Comparison of ENCODE assay signal across 8 cellular contexts in genomic region chr5:57176350-57176857, GRCh38. TPM values are rescaled to one million over a fixed set of nuclear protein-coding genes. Genes with fewer than 3 reads are reported as not detected.
DNase-seq lines count a peak whose midpoint lies in the region; ATAC-seq and TF ChIP-seq lines count a peak whose summit lies in the region.

No MANE protein-coding gene starts in this region.

- H3K27me3 Mint-ChIP-seq in activated T-cell treated with anti-CD3 and anti-CD28 coated beads, Interleukin-2, amount 50 U/mL, for 72 hours (ENCODE audit: low read depth): no peaks in the 10 kb centered on the region
- no peaks in the 10 kb centered on the region for H3K27me3 Mint-ChIP-seq in T-helper 2 cell treated with Interferon-gamma antibody and Interleukin-4, amounts not matched to agents 5 μg/mL and 100 μg/mL, for 36 hours (ENCODE audit: low read depth)

- no peak for TF ChIP-seq CTCF in fibroblast of the aortic adventitia (IDR thresholded peaks at IDR 0.05; ENCODE audit: insufficient read depth, low read length)
- no peak for TF ChIP-seq CTCF in GM13976 (IDR thresholded peaks at IDR 0.05; ENCODE audit: borderline replicate concordance, control extremely low read depth, extremely low read depth, insufficient read depth, missing control alignments)

- H3K9me3 Mint-ChIP-seq in activated T-cell treated with anti-CD3 and anti-CD28 coated beads, Interleukin-2, amount 50 U/mL, for 72 hours: no peaks in the 10 kb centered on the region
- H3K9me3 Mint-ChIP-seq in T-helper 2 cell treated with Interferon-gamma antibody and Interleukin-4, amounts not matched to agents 5 μg/mL and 100 μg/mL, for 36 hours: no peaks in the 10 kb centered on the region

- DNase-seq in activated T-cell treated with anti-CD3 and anti-CD28 coated beads, Interleukin-2, amount 50 U/mL, for 72 hours: no peak
- DNase-seq in activated T-cell treated with anti-CD3 and anti-CD28 coated beads for 4 hours (no peak), fibroblast of the aortic adventitia (ENCODE audit: low read depth) (peak; percentile 48), pulmonary artery endothelial cell (ENCODE audit: low read depth, low spot score) (peak; percentile 60), T1000 (lab: John Stamatoyannopoulos, UW) (no peak), GM13976 (ENCODE audit: low spot score) (no peak), KG1 (lab: John Stamatoyannopoulos, UW) (no peak)
- DNase-seq in T-helper 2 cell treated with Interferon-gamma antibody and Interleukin-4, amounts not matched to agents 5 μg/mL and 100 μg/mL, for 36 hours (ENCODE audit: low spot score): no peak

- H3K36me3 Mint-ChIP-seq in activated T-cell treated with anti-CD3 and anti-CD28 coated beads, Interleukin-2, amount 50 U/mL, for 72 hours (ENCODE audit: insufficient read depth in 2 of 2): peaks cover 22 to 46% of the 10 kb centered on the region in 2 donors
- H3K36me3 Mint-ChIP-seq in T-helper 2 cell treated with Interferon-gamma antibody and Interleukin-4, amounts not matched to agents 5 μg/mL and 100 μg/mL, for 36 hours (ENCODE audit: low read depth): peaks cover 59% of the 10 kb centered on the region

- H3K4me1 Mint-ChIP-seq in activated T-cell treated with anti-CD3 and anti-CD28 coated beads, Interleukin-2, amount 50 U/mL, for 72 hours (ENCODE audit: low read depth): peaks cover 60% of the 10 kb centered on the region
- H3K4me1 Mint-ChIP-seq in T-helper 2 cell treated with Interferon-gamma antibody and Interleukin-4, amounts not matched to agents 5 μg/mL and 100 μg/mL, for 36 hours (ENCODE audit: low read depth): peaks cover 52% of the 10 kb centered on the region

- no peak for ATAC-seq in activated T-cell treated with anti-CD3 and anti-CD28 coated beads, Interleukin-2, amount 50 U/mL, for 72 hours (replicated peaks in 1 of 2)

- H3K4me3 Mint-ChIP-seq in activated T-cell treated with anti-CD3 and anti-CD28 coated beads, Interleukin-2, amount 50 U/mL, for 72 hours: peak overlapping the region; percentile 98 to 99
- H3K4me3 Mint-ChIP-seq in T-helper 2 cell treated with Interferon-gamma antibody and Interleukin-4, amounts not matched to agents 5 μg/mL and 100 μg/mL, for 36 hours: peak overlapping the region; percentile 92

- peak overlapping the region; percentile 97 for H3K27ac Mint-ChIP-seq in activated T-cell treated with anti-CD3 and anti-CD28 coated beads, Interleukin-2, amount 50 U/mL, for 72 hours
- H3K27ac Mint-ChIP-seq in T-helper 2 cell treated with Interferon-gamma antibody and Interleukin-4, amounts not matched to agents 5 μg/mL and 100 μg/mL, for 36 hours: peak overlapping the region; percentile 98

- in situ Hi-C loops in GM13976 (cut with MboI; ENCODE audit: low sequenced_read_pairs, unreplicated experiment): no loop called here

- H3K4me3 ChIP-seq in fibroblast of the aortic adventitia (ENCODE audit: low read depth, low read length): peak overlapping the region; percentile 95

RNA-seq across cellular contexts. Expression of gene GPBP1, which starts 2.5 kb away (rescaled TPM):
- total RNA-seq in activated T-cell treated with anti-CD3 and anti-CD28 coated beads, Interleukin-2, amount 50 U/mL, for 72 hours: 100 to 1,000 TPM in 1 of 2 donors, 10 to 100 TPM in 1; 95.8 to 104 TPM
- total RNA-seq in fibroblast of the aortic adventitia (ENCODE audit: low replicate concordance) (73.6 and 113 TPM in 2 replicates), pulmonary artery endothelial cell (52.9 and 72.8 TPM in 2 replicates)

Comparison
In these comparisons a context has a peak if more than half of its experiments do, and no peak if none do; other contexts are left out.
1. DNase-seq: peak in fibroblast of the aortic adventitia (single experiment) and pulmonary artery endothelial cell (single experiment); none in activated T-cell treated with anti-CD3 and anti-CD28 coated beads, Interleukin-2, amount 50 U/mL, for 72 hours (0 of 2), activated T-cell treated with anti-CD3 and anti-CD28 coated beads for 4 hours (single experiment), T-helper 2 cell treated with Interferon-gamma antibody and Interleukin-4, amounts not matched to agents 5 μg/mL and 100 μg/mL, for 36 hours (single experiment), T1000 (single experiment), GM13976 (single experiment) and KG1 (single experiment).